In genomic region chr9:29312327-29312726, GRCh38 we compare ENCODE assay signal across 8 cellular contexts.
"Had no signal": no experiment of that assay in that cellular context is flagged by ENCODE, and none has a peak within 500 bp of the region (broad histone marks: within the 10 kb centered on the region; RNA-seq: fewer than 3 reads in every experiment).

No MANE protein-coding gene starts in this region.

- FAIRE-seq: HepG2, HTR-8/SVneo, K562 had no signal

- H3K4me2 ChIP-seq: KMS-11 had no signal

- H3K4me3 ChIP-seq: K562 had no signal

- ATAC-seq: HepG2, K562 had no signal

- H3K27ac ChIP-seq: HL-60, KMS-11 had no signal

- DNase-seq: IMR-90, KBM-7, KG1 had no signal
